ENCODE assay signal across 1 cellular context in the genomic region with DNA sequence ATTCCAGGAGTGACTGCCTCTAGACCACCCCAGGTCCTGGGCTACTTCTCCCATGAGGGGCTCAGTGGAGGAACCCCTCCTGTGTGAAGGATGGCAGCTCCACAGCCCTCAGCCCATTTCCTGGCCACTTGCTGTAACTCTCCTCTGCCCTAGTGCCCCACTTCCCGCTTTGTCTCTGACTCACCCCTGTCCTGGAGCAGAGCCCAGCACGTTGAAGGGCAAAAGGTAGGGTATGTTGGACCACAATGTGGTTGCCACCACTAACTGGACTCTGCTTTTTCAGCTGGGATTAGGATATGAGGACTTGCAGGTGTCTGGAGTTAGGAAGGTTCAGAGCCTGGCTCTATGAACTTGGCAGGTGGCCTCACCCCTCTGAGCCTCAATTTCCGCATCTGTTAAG.
TF ChIP-seq lines count a peak whose summit lies in the region.

No MANE protein-coding gene starts in this region.

TF ChIP-seq in endothelial cell of umbilical vein, 7 proteins besides CTCF, POLR2A, EP300 and RAD21:
- TF ChIP-seq JUN (IDR thresholded peaks at IDR 0.05; ENCODE audit: borderline replicate concordance, insufficient read depth, insufficient read length, low read depth) (no peak), FOS (IDR thresholded peaks at IDR 0.05; ENCODE audit: borderline replicate concordance, insufficient read depth, low read length) (peak; percentile 45)
